In genomic region chr19:44767295-44768180, GRCh38 we compare ENCODE assay signal across 21 cellular contexts. TPM values are rescaled to one million over a fixed set of nuclear protein-coding genes. Genes with fewer than 3 reads are reported as not detected.
DNase-seq lines count a peak whose midpoint lies in the region; ATAC-seq and TF ChIP-seq lines count a peak whose summit lies in the region.
"Had no signal": no experiment of that assay in that cellular context is flagged by ENCODE, and none has a peak within 500 bp of the region (broad histone marks: within the 10 kb centered on the region; RNA-seq: fewer than 3 reads in every experiment).

No MANE protein-coding gene starts in this region.

- peak overlapping the region; percentile 25 for H3K27ac Mint-ChIP-seq in activated CD8-positive, alpha-beta memory T cell treated with anti-CD3 and anti-CD28 coated beads, Interleukin-2, amount 10 ng/mL, durations not matched to agents 7 days and 5 days
- H3K27ac Mint-ChIP-seq in HFFc6: no peak overlapping the region
- H3K27ac Mint-ChIP-seq in activated CD4-positive, alpha-beta memory T cell treated with anti-CD3 and anti-CD28 coated beads for 36 hours: peak overlapping the region; percentile 38
- H3K27ac Mint-ChIP-seq: CD8-positive, alpha-beta T cell; stimulated activated naive CD8-positive, alpha-beta T cell treated with anti-CD3 and anti-CD28 coated beads, Interleukin-15, Interleukin-2, amounts not matched to agents 100 ng/mL and 50 ng/mL, for 24 hours had no signal

- TF ChIP-seq CTCF in HFFc6 (IDR thresholded peaks at IDR 0.05) (0 out of 2 replicates have a peak, but pooled peaks have one; percentile 8), spleen (IDR thresholded peaks at IDR 0.05 in 8 of 11, conservative IDR thresholded peaks at IDR 0.05 in 3 of 11) (no peak)

- no peaks in the 10 kb centered on the region for H3K36me3 ChIP-seq in spleen

- 61 to 68% (median 63%) methylated on average over 11 of the region's 11 CpGs for WGBS in spleen, 5 donors

- H3K4me3 Mint-ChIP-seq in activated CD8-positive, alpha-beta memory T cell treated with anti-CD3 and anti-CD28 coated beads, Interleukin-2, amount 10 ng/mL, durations not matched to agents 7 days and 5 days: no peak overlapping the region
- no peak overlapping the region for H3K4me3 Mint-ChIP-seq in HFFc6
- H3K4me3 Mint-ChIP-seq in activated CD4-positive, alpha-beta memory T cell treated with anti-CD3 and anti-CD28 coated beads for 36 hours: no peak overlapping the region
- H3K4me3 Mint-ChIP-seq: CD8-positive, alpha-beta T cell; stimulated activated naive CD8-positive, alpha-beta T cell treated with anti-CD3 and anti-CD28 coated beads, Interleukin-15, Interleukin-2, amounts not matched to agents 100 ng/mL and 50 ng/mL, for 24 hours had no signal

- CTCF ChIA-PET in activated CD8-positive, alpha-beta memory T cell treated with anti-CD3 and anti-CD28 coated beads, Interleukin-2, amount 10 ng/mL, durations not matched to agents 7 days and 5 days (lab: Charles Lee): interaction anchor here (1.3 to 15.3 kb wide), 4 partner anchors 13 to 197 kb away, joined by 3 to 406 read pairs (median 14); no protein-coding TSS in a partner anchor
- CTCF ChIA-PET in activated CD4-positive, alpha-beta memory T cell treated with anti-CD3 and anti-CD28 coated beads for 36 hours (lab: Charles Lee): interaction anchor here (13.9 kb wide), 1 partner anchor 45 kb away, joined by 434 read pairs; no protein-coding TSS in a partner anchor

- DNase-seq in activated CD8-positive, alpha-beta memory T cell treated with anti-CD3 and anti-CD28 coated beads, Interleukin-2, amount 10 ng/mL, durations not matched to agents 7 days and 5 days: peak; percentile 63
- no peak for DNase-seq in activated CD8-positive, alpha-beta memory T cell treated with anti-CD3 and anti-CD28 coated beads for 24 hours
- DNase-seq in HFFc6: no peak
- peak; percentile 27 for DNase-seq in activated CD4-positive, alpha-beta memory T cell treated with anti-CD3 and anti-CD28 coated beads for 36 hours
- DNase-seq in spleen: no peak
- DNase-seq in NK-92 treated with Interleukin-12 subunit alpha and Interleukin-12 subunit beta, amount 100 ng/mL, for 24 hours (lab: John Stamatoyannopoulos, UW): no peak
- no peak for DNase-seq in cerebellar cortex (ENCODE audit: low spot score)
- DNase-seq: activated CD4-positive, alpha-beta T cell treated with anti-CD3 and anti-CD28 coated beads, Interleukin-2, amount 50 U/mL, for 48 hours; activated effector memory CD4-positive, alpha-beta T cell treated with Interleukin-2 at 50 U/mL for 16 hours; CD8-positive, alpha-beta T cell; cortex of kidney; DND-41; midbrain; NCI-H1048; NCI-H2081; NCI-H524 treated with DMSO at 0.1 percent for 48 hours; OCI-M1 had no signal

- H3K4me1 Mint-ChIP-seq in activated CD8-positive, alpha-beta memory T cell treated with anti-CD3 and anti-CD28 coated beads, Interleukin-2, amount 10 ng/mL, durations not matched to agents 7 days and 5 days: peaks cover 52% of the 10 kb centered on the region
- peaks cover 32% of the 10 kb centered on the region for H3K4me1 Mint-ChIP-seq in HFFc6 (ENCODE audit: low read depth)
- peaks cover 34% of the 10 kb centered on the region for H3K4me1 Mint-ChIP-seq in activated CD4-positive, alpha-beta memory T cell treated with anti-CD3 and anti-CD28 coated beads for 36 hours (ENCODE audit: low read depth)

- ATAC-seq in activated CD8-positive, alpha-beta memory T cell treated with anti-CD3 and anti-CD28 coated beads, Interleukin-2, amount 10 ng/mL, durations not matched to agents 7 days and 5 days: no peak
- ATAC-seq in GM21529 (IDR thresholded peaks at IDR 0.05; ENCODE audit: unreplicated experiment): no peak
- ATAC-seq: CD8-positive, alpha-beta T cell had no signal

- no peak for TF ChIP-seq POLR2A in spleen (IDR thresholded peaks at IDR 0.05)

- POLR2A ChIA-PET in activated CD4-positive, alpha-beta memory T cell treated with anti-CD3 and anti-CD28 coated beads for 36 hours (lab: Charles Lee): interaction anchor here (1.6 kb wide), 1 partner anchor 12 kb away, joined by 5 read pairs; no protein-coding TSS in a partner anchor

- H3K27me3 Mint-ChIP-seq in activated CD8-positive, alpha-beta memory T cell treated with anti-CD3 and anti-CD28 coated beads, Interleukin-2, amount 10 ng/mL, durations not matched to agents 7 days and 5 days: peaks cover 4% of the 10 kb centered on the region
- peaks cover 5% of the 10 kb centered on the region; the same call in 1 of the 2 replicates for H3K27me3 Mint-ChIP-seq in HFFc6 (ENCODE audit: insufficient read depth)
- H3K27me3 Mint-ChIP-seq in activated CD4-positive, alpha-beta memory T cell treated with anti-CD3 and anti-CD28 coated beads for 36 hours: no peaks in the 10 kb centered on the region
- H3K27me3 Mint-ChIP-seq: stimulated activated naive CD8-positive, alpha-beta T cell treated with anti-CD3 and anti-CD28 coated beads, Interleukin-15, Interleukin-2, amounts not matched to agents 100 ng/mL and 50 ng/mL, for 24 hours had no signal

- H3K4me3 ChIP-seq in spleen: no peak overlapping the region

- H3K27ac ChIP-seq in spleen: peak overlapping the region in 7 of 8 donors; percentile 26 to 86 (median 47)

- peaks cover 0 to 7% (median 0%) of the 10 kb centered on the region in 8 donors for H3K9me3 ChIP-seq in spleen

- H3K9me3 Mint-ChIP-seq in activated CD8-positive, alpha-beta memory T cell treated with anti-CD3 and anti-CD28 coated beads, Interleukin-2, amount 10 ng/mL, durations not matched to agents 7 days and 5 days (ENCODE audit: low read depth): peaks cover 5% of the 10 kb centered on the region
- no peaks in the 10 kb centered on the region for H3K9me3 Mint-ChIP-seq in HFFc6
- peaks cover 7% of the 10 kb centered on the region for H3K9me3 Mint-ChIP-seq in activated CD4-positive, alpha-beta memory T cell treated with anti-CD3 and anti-CD28 coated beads for 36 hours
- H3K9me3 Mint-ChIP-seq: CD8-positive, alpha-beta T cell; stimulated activated naive CD8-positive, alpha-beta T cell treated with anti-CD3 and anti-CD28 coated beads, Interleukin-15, Interleukin-2, amounts not matched to agents 100 ng/mL and 50 ng/mL, for 24 hours had no signal

- intact Hi-C loops in activated CD4-positive, alpha-beta memory T cell treated with anti-CD3 and anti-CD28 coated beads for 36 hours (cut with micrococcal nuclease): no loop called here
- intact Hi-C loops in spleen (cut with DNase I; ENCODE audit: low total_unique reads): no loop called here

- H3K36me3 Mint-ChIP-seq in activated CD8-positive, alpha-beta memory T cell treated with anti-CD3 and anti-CD28 coated beads, Interleukin-2, amount 10 ng/mL, durations not matched to agents 7 days and 5 days: peaks cover 13% of the 10 kb centered on the region
- no peaks in the 10 kb centered on the region for H3K36me3 Mint-ChIP-seq in HFFc6 (ENCODE audit: low read depth)
- no peaks in the 10 kb centered on the region for H3K36me3 Mint-ChIP-seq in activated CD4-positive, alpha-beta memory T cell treated with anti-CD3 and anti-CD28 coated beads for 36 hours
- H3K36me3 Mint-ChIP-seq: CD8-positive, alpha-beta T cell had no signal

- H3K27me3 ChIP-seq in spleen (replicated peaks in 1 of 7): no peaks in the 10 kb centered on the region

- peaks cover 3 to 85% (median 56%) of the 10 kb centered on the region in 6 donors for H3K4me1 ChIP-seq in spleen

RNA-seq across cellular contexts. Expression of gene CBLC, which starts 10.2 kb away (rescaled TPM):
- total RNA-seq in activated CD8-positive, alpha-beta memory T cell treated with anti-CD3 and anti-CD28 coated beads, Interleukin-2, amount 10 ng/mL, durations not matched to agents 7 days and 5 days: not detected
- total RNA-seq in HFFc6 (2021; fragmentation: NEBNext Ultra II Directional; extraction: Animal tissue kit (Norgen Biotek cat#: 25700)): not detected
- total RNA-seq in activated CD4-positive, alpha-beta memory T cell treated with anti-CD3 and anti-CD28 coated beads for 36 hours: not detected
- not detected for total RNA-seq in spleen
- polyA plus RNA-seq in spleen: not detected
- total RNA-seq: CD8-positive, alpha-beta T cell; endothelial cell of umbilical vein; frontal cortex had no signal

RNA-seq across cellular contexts. Expression of gene BCL3, which starts 19.0 kb away (rescaled TPM):
- total RNA-seq in activated CD8-positive, alpha-beta memory T cell treated with anti-CD3 and anti-CD28 coated beads, Interleukin-2, amount 10 ng/mL, durations not matched to agents 7 days and 5 days: 10 to 100 TPM; 56.3 to 60.3 TPM
- 10 to 100 TPM; 12.9 to 20.1 (median 16.7) TPM for total RNA-seq in HFFc6 (2021; fragmentation: NEBNext Ultra II Directional; extraction: Animal tissue kit (Norgen Biotek cat#: 25700))
- total RNA-seq in activated CD4-positive, alpha-beta memory T cell treated with anti-CD3 and anti-CD28 coated beads for 36 hours: 10 to 100 TPM; 75.0 to 79.6 TPM
- 100 to 1,000 TPM in 4 of 7 donors, 10 to 100 TPM in 3; 64.3 to 229 (median 145) TPM for total RNA-seq in spleen
- 10 to 100 TPM; 26.5 to 56.7 (median 37.7) TPM for polyA plus RNA-seq in spleen

RNA-seq across cellular contexts. Expression of gene BCAM, which starts 41.4 kb away (rescaled TPM):
- total RNA-seq in activated CD8-positive, alpha-beta memory T cell treated with anti-CD3 and anti-CD28 coated beads, Interleukin-2, amount 10 ng/mL, durations not matched to agents 7 days and 5 days: not detected
- 1 to 10 TPM; 5.5 to 6.2 (median 6.0) TPM for total RNA-seq in HFFc6 (2021; fragmentation: NEBNext Ultra II Directional; extraction: Animal tissue kit (Norgen Biotek cat#: 25700))
- total RNA-seq in activated CD4-positive, alpha-beta memory T cell treated with anti-CD3 and anti-CD28 coated beads for 36 hours: not detected
- 10 to 100 TPM; 26.3 to 64.8 (median 55.6) TPM for total RNA-seq in spleen
- 10 to 100 TPM in 1 of 3 donors, 1 to 10 TPM in 2; 4.9 to 28.6 (median 8.0) TPM for polyA plus RNA-seq in spleen
- total RNA-seq: CD8-positive, alpha-beta T cell had no signal

Comparison
In these comparisons a context has a peak if more than half of its experiments do, and no peak if none do; other contexts are left out.
1. DNase-seq: peak in activated CD8-positive, alpha-beta memory T cell treated with anti-CD3 and anti-CD28 coated beads, Interleukin-2, amount 10 ng/mL, durations not matched to agents 7 days and 5 days (single experiment) and activated CD4-positive, alpha-beta memory T cell treated with anti-CD3 and anti-CD28 coated beads for 36 hours (single experiment); none in activated CD8-positive, alpha-beta memory T cell treated with anti-CD3 and anti-CD28 coated beads for 24 hours (single experiment), HFFc6 (single experiment), spleen (single experiment), NK-92 treated with Interleukin-12 subunit alpha and Interleukin-12 subunit beta, amount 100 ng/mL, for 24 hours (single experiment) and cerebellar cortex (single experiment).
2. RNA of gene BCAM, which starts 41.4 kb away (total RNA-seq): 26.3 to 64.8 TPM in spleen and 5.5 to 6.2 TPM in HFFc6; not detected in activated CD4-positive, alpha-beta memory T cell treated with anti-CD3 and anti-CD28 coated beads for 36 hours and not detected in activated CD8-positive, alpha-beta memory T cell treated with anti-CD3 and anti-CD28 coated beads, Interleukin-2, amount 10 ng/mL, durations not matched to agents 7 days and 5 days; every median in the first group is over 4 times any median in the second.